In genomic region chr15:94844533-94845390, GRCh38 we compare ENCODE assay signal across 1 cellular context.
TF ChIP-seq lines count a peak whose summit lies in the region.

No MANE protein-coding gene starts in this region.

TF ChIP-seq in HepG2, 621 proteins besides CTCF, POLR2A, EP300 and RAD21 (continued from another document and continues in another):
- TF ChIP-seq ZHX2 (IDR thresholded peaks at IDR 0.05; ENCODE audit: low read depth) (no peak), ZHX2 (CRISPR knock-in tag; IDR thresholded peaks at IDR 0.05; ENCODE audit: borderline replicate concordance) (0 out of 2 replicates have a peak, but pooled peaks have one; percentile 72), PHB2 (IDR thresholded peaks at IDR 0.05; ENCODE audit: partially characterized antibody) (no peak), REST (IDR thresholded peaks at IDR 0.05; ENCODE audit: borderline replicate concordance in 1 of 2, low read depth in 1 of 2, low read length in 2 of 2) (no peak), ZZZ3 (CRISPR knock-in tag; IDR thresholded peaks at IDR 0.05; ENCODE audit: borderline replicate concordance) (no peak), TFAP4 (IDR thresholded peaks at IDR 0.05; ENCODE audit: borderline replicate concordance, low read depth) (no peak; the same call in 1 of the 2 replicates), FOSL2 (CRISPR knock-in tag; IDR thresholded peaks at IDR 0.05) (peak; percentile 36; the same call in 1 of the 2 replicates), BCL6 (CRISPR knock-in tag; IDR thresholded peaks at IDR 0.05) (peak; percentile 77), NR3C1 (CRISPR knock-in tag; IDR thresholded peaks at IDR 0.05) (no peak), ZMYM4 (CRISPR knock-in tag; IDR thresholded peaks at IDR 0.05) (peak; percentile 2; the same call in 1 of the 2 replicates), NR2C2 (CRISPR knock-in tag; IDR thresholded peaks at IDR 0.05; ENCODE audit: borderline replicate concordance) (peak; percentile 61), REL (CRISPR knock-in tag; conservative IDR thresholded peaks at IDR 0.05) (no peak), ZXDC (CRISPR knock-in tag; IDR thresholded peaks at IDR 0.05) (no peak), ZNF772 (CRISPR knock-in tag; IDR thresholded peaks at IDR 0.05) (no peak), SMARCE1 (IDR thresholded peaks at IDR 0.05; ENCODE audit: borderline replicate concordance) (no peak), ZNF652 (CRISPR knock-in tag; IDR thresholded peaks at IDR 0.05; ENCODE audit: borderline replicate concordance, low read depth) (no peak), NPAS2 (CRISPR knock-in tag; IDR thresholded peaks at IDR 0.05; ENCODE audit: borderline replicate concordance) (no peak), GABPA (IDR thresholded peaks at IDR 0.05; ENCODE audit: low read depth, low read length) (peak; percentile 29), GABPA (CRISPR knock-in tag; IDR thresholded peaks at IDR 0.05; ENCODE audit: low read depth) (peak; percentile 50), ATF6 (CRISPR knock-in tag; conservative IDR thresholded peaks at IDR 0.05) (no peak), ARID5B (CRISPR knock-in tag; IDR thresholded peaks at IDR 0.05) (peak; percentile 83), REPIN1 (CRISPR knock-in tag; IDR thresholded peaks at IDR 0.05; ENCODE audit: borderline replicate concordance, low read depth) (no peak), ZNF891 (CRISPR knock-in tag; IDR thresholded peaks at IDR 0.05) (no peak), ZMAT3 (CRISPR knock-in tag; conservative IDR thresholded peaks at IDR 0.05) (0 out of 2 replicates have a peak, but pooled peaks have one; percentile 69), ZSCAN25 (CRISPR knock-in tag; IDR thresholded peaks at IDR 0.05) (no peak), MLLT10 (CRISPR knock-in tag; IDR thresholded peaks at IDR 0.05) (no peak), ZNF512 (CRISPR knock-in tag; IDR thresholded peaks at IDR 0.05) (no peak), GLI4 (CRISPR knock-in tag; IDR thresholded peaks at IDR 0.05; ENCODE audit: borderline replicate concordance) (no peak), ZNF34 (CRISPR knock-in tag; IDR thresholded peaks at IDR 0.05; ENCODE audit: borderline replicate concordance) (no peak), PATZ1 (CRISPR knock-in tag; IDR thresholded peaks at IDR 0.05) (peak; percentile 97), SOX13 (IDR thresholded peaks at IDR 0.05) (peak; percentile 92), SOX13 (CRISPR knock-in tag; conservative IDR thresholded peaks at IDR 0.05 in 1 of 2, IDR thresholded peaks at IDR 0.05 in 1 of 2) (peak in 1 of 2 experiments; percentile 97; a peak in 2 of 4 replicates), PRMT3 (CRISPR knock-in tag; IDR thresholded peaks at IDR 0.05; ENCODE audit: borderline replicate concordance, low read depth) (no peak), ZNF614 (CRISPR knock-in tag; IDR thresholded peaks at IDR 0.05; ENCODE audit: borderline replicate concordance) (0 out of 2 replicates have a peak, but pooled peaks have one; percentile 15), ZNF460 (CRISPR knock-in tag; IDR thresholded peaks at IDR 0.05; ENCODE audit: borderline replicate concordance) (no peak)
